ENCODE assay signal across 11 cellular contexts in the genomic region with DNA sequence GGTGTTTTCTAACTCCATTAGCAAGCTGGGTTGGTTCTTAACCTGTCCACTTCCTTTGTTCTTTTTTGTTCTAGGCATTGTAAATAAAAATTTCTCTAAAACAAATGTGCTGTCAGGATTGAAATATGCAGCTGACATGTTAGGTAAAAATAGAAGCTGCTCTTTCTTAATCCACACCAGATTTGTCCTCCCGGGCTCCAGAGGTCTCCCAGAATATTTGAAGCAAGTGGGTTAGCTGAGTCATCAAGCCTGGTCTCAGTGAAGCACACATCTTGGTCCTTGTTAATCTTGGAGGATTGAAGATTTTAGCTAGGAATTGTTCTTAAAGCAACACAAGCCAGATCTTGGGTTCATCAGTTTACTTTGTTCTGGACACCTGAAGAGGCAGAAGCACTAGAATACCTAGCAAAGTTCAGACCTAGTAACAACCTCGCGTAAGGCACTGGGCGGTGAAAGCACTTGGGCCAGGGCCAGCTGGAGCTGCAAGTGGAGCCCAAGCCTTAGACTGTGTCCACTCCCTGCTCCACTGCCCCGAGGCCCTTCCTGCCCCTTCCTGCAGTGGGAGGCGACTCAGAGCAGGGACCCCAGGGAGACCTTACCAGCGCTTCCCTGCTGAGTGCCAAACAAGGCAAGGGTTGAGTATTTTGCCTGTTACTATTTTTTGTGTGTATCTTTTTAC. TPM values are rescaled to one million over a fixed set of nuclear protein-coding genes. Genes with fewer than 3 reads are reported as not detected.
A peak's percentile ranks its signal among the peaks of the same experiment; 100 is the strongest.
DNase-seq lines count a peak whose midpoint lies in the region; ATAC-seq and TF ChIP-seq lines count a peak whose summit lies in the region.
"Had no signal": no experiment of that assay in that cellular context is flagged by ENCODE, and none has a peak within 500 bp of the region (broad histone marks: within the 10 kb centered on the region; RNA-seq: fewer than 3 reads in every experiment).

No MANE protein-coding gene starts in this region.

- intact Hi-C loops in left cardiac atrium (cut with DNase I) (loop anchor here in 1 of 2 donors (10.0 kb wide), 1 partner anchor 78 kb away; no protein-coding TSS in a partner anchor), gastrocnemius medialis (cut with DNase I; ENCODE audit: low total_unique reads) (loop anchor here (2.0 kb wide), 1 partner anchor 68 kb away; a partner anchor contains a TSS)

- no peaks in the 10 kb centered on the region for H3K27me3 ChIP-seq in gastrocnemius medialis

- TF ChIP-seq POLR2A in gastrocnemius medialis (IDR thresholded peaks at IDR 0.05): no peak

- H3K36me3 ChIP-seq in gastrocnemius medialis: peaks cover 0 to 28% of the 10 kb centered on the region in 2 donors

- peaks cover 19 to 21% of the 10 kb centered on the region in 2 donors for H3K4me1 ChIP-seq in gastrocnemius medialis

- no peak overlapping the region for H3K4me3 ChIP-seq in gastrocnemius medialis

- ATAC-seq in left cardiac atrium (peak; percentile 76 to 90), gastrocnemius medialis (peak; percentile 89 to 98), GM18858 (IDR thresholded peaks at IDR 0.05; ENCODE audit: unreplicated experiment) (no peak)
- ATAC-seq: esophagus mucosa had no signal

- DNase-seq in GM04504 (ENCODE audit: low read depth) (peak; percentile 78), astrocyte of the hippocampus (ENCODE audit: low read depth, low spot score) (peak; percentile 69), left cardiac atrium (peak; percentile 60), gastrocnemius medialis (peak; percentile 36 to 72), NAMALWA (ENCODE audit: low spot score) (no peak), iPS-NIHi7 (ENCODE audit: extremely low spot score) (no peak), SK-N-DZ (ENCODE audit: low spot score) (no peak)
- DNase-seq: DND-41; stimulated activated CD4-positive, alpha-beta T cell treated with anti-CD3 and anti-CD28 coated beads, Interleukin-15, amount 100 ng/mL, for 24 hours had no signal

- in situ Hi-C loops in gastrocnemius medialis (cut with MboI; ENCODE audit: low sequenced_read_pairs in 4 of 4): no loop called here

- H3K27ac ChIP-seq in gastrocnemius medialis: peak overlapping the region; percentile 62 to 69 (median 66)

- no peak for TF ChIP-seq CTCF in gastrocnemius medialis (IDR thresholded peaks at IDR 0.05 in 4 of 5, conservative IDR thresholded peaks at IDR 0.05 in 1 of 5)

- no peaks in the 10 kb centered on the region for H3K9me3 ChIP-seq in gastrocnemius medialis

RNA-seq across cellular contexts. Expression of a gene that starts 36.5 kb away (rescaled TPM):
- total RNA-seq in left cardiac atrium: 10 to 100 TPM; 19.2 to 19.5 TPM
- total RNA-seq in gastrocnemius medialis: 10 to 100 TPM in 3 of 4 donors, 1 to 10 TPM in 1; 6.2 to 19.3 (median 12.3) TPM
- 8.5 and 15.0 TPM in 2 replicates for polyA plus RNA-seq in SK-N-DZ (2014; cell fraction: cytosol; rRNA removed)
- polyA plus RNA-seq in SK-N-DZ (2014; cell fraction: nucleus; rRNA removed): 9.3 and 10.5 TPM in 2 replicates

Comparison
In these comparisons a context has a peak if more than half of its experiments do, and no peak if none do; other contexts are left out.
1. DNase-seq: peak in GM04504 (single experiment), astrocyte of the hippocampus (single experiment), left cardiac atrium (single experiment) and gastrocnemius medialis (2 of 2); none in NAMALWA (single experiment), iPS-NIHi7 (single experiment) and SK-N-DZ (single experiment).